27 cellular contexts compared by ENCODE assay signal in the genomic region with DNA sequence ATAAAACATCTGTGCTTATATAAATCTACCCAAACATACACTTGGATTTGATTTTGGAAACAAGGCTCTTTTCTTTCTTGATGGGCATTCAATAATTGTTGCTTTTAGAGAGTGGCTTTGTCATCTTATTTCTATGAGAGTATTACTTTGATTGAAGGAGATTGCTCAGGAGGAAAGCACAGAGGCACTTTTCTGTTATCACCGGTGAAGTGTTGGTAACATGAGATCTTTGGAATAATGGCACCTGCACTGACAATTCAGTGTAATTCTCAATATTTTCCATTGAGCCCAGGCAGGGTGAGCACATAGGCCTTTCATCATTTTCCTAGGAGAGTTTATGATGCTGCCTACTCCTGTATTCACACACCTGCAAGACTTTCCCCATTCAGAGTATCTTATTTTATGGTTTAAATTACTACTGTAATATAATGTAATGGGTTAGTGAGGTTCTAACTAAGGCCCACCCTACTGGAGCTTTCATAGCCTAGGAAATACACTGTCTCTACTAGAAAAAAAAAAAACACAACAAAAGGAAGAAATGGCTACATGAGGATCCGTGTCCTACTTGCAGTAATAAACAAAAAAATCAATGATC.
A peak's percentile ranks its signal among the peaks of the same experiment; 100 is the strongest.
DNase-seq lines count a peak whose midpoint lies in the region; FAIRE-seq and TF ChIP-seq lines count a peak whose summit lies in the region.
"Had no signal": no experiment of that assay in that cellular context is flagged by ENCODE, and none has a peak within 500 bp of the region (broad histone marks: within the 10 kb centered on the region; RNA-seq: fewer than 3 reads in every experiment).

No MANE protein-coding gene starts in this region.

- no TSS peak for BruUV-seq in OCI-LY7 (replicated peaks; lab: Mats Ljungman, UMichigan)

- H4K20me1 ChIP-seq in OCI-LY7 (ENCODE audit: insufficient read depth, low read length) = no peaks in the 10 kb centered on the region; the same call in 1 of the 2 replicates

- peaks cover 22% of the 10 kb centered on the region for H3K36me3 Mint-ChIP-seq in nephron progenitor cell (ENCODE audit: low read depth)

- peak overlapping the region; percentile 68 for H3K4me2 ChIP-seq in OCI-LY7 (ENCODE audit: low read length)
- H3K4me2 ChIP-seq: hepatocyte had no signal

- peak; percentile 30 for DNase-seq in DMS79 treated with DMSO at 0.1 percent for 48 hours (lab: John Stamatoyannopoulos, UW)
- no peak for DNase-seq in DMS79 (lab: John Stamatoyannopoulos, UW)
- peak; percentile 20 to 56 for DNase-seq in NCI-H1930 (lab: John Stamatoyannopoulos, UW)
- DNase-seq in OCI-LY7 (ENCODE audit: low spot score) = no peak
- no peak for DNase-seq in nephron progenitor cell
- DNase-seq in amniotic stem cell (lab: John Stamatoyannopoulos, UW) = no peak
- no peak for DNase-seq in GM10266 (ENCODE audit: extremely low spot score)
- DNase-seq in frontal cortex (ENCODE audit: low spot score in 2 of 2) = no peak
- DNase-seq: activated CD4-positive, alpha-beta memory T cell treated with anti-CD3 and anti-CD28 coated beads, Interleukin-2, amount 10 ng/mL, durations not matched to agents 7 days and 5 days; activated CD4-positive, alpha-beta T cell treated with anti-CD3 and anti-CD28 coated beads for 1 hour; activated CD8-positive, alpha-beta memory T cell treated with anti-CD3 and anti-CD28 coated beads, Interleukin-2, amount 50 U/mL, for 48 hours; CD4-positive, CD25-positive, alpha-beta regulatory T cell; central memory CD4-positive, alpha-beta T cell; esophagus squamous epithelium; immature natural killer cell; mesenchymal stem cell; NCI-H774; OCI-M1; stimulated activated naive CD8-positive, alpha-beta T cell treated with anti-CD3 and anti-CD28 coated beads, Interleukin-15, amount 100 ng/mL, for 72 hours had no signal

- no peaks in the 10 kb centered on the region; the same call in 1 of the 2 replicates for H3K36me3 ChIP-seq in OCI-LY7 (ENCODE audit: insufficient read depth, low read length)
- H3K36me3 ChIP-seq: esophagus squamous epithelium, gastroesophageal sphincter had no signal

- H3K4me1 ChIP-seq in OCI-LY7 (ENCODE audit: insufficient read depth, low read length, poor library complexity, severe bottlenecking) = peaks cover 43% of the 10 kb centered on the region

- no peaks in the 10 kb centered on the region for H3K9me3 ChIP-seq in OCI-LY7 (ENCODE audit: low read length)
- H3K9me3 ChIP-seq: esophagus squamous epithelium, gastroesophageal sphincter had no signal

- no peak overlapping the region for H3K4me3 Mint-ChIP-seq in nephron progenitor cell
- H3K4me3 Mint-ChIP-seq: activated CD4-positive, alpha-beta memory T cell treated with anti-CD3 and anti-CD28 coated beads, Interleukin-2, amount 10 ng/mL, durations not matched to agents 7 days and 5 days; activated naive CD8-positive, alpha-beta T cell; dendritic cell treated with granulocyte-macrophage colony-stimulating factor and Interleukin-4, amounts not matched to agents 40 ng/mL and 50 ng/mL, for 4 days; HFFc6; immature natural killer cell; stimulated activated naive CD8-positive, alpha-beta T cell treated with anti-CD3 and anti-CD28 coated beads, Interleukin-15, amount 100 ng/mL, for 72 hours had no signal

- H3K9me2 ChIP-seq in OCI-LY7 (ENCODE audit: insufficient read depth, low read length) = no peaks in the 10 kb centered on the region

- TF ChIP-seq CTCF in OCI-LY7 (conservative IDR thresholded peaks at IDR 0.05; ENCODE audit: low read length) = no peak
- no peak for TF ChIP-seq CTCF in nephron progenitor cell (IDR thresholded peaks at IDR 0.05)
- no peak for TF ChIP-seq CTCF in GM10266 (IDR thresholded peaks at IDR 0.05; ENCODE audit: control insufficient read depth, insufficient read depth, low read depth, missing control alignments)

- H3K27me3 Mint-ChIP-seq in nephron progenitor cell (ENCODE audit: low read depth, poor library complexity) = no peaks in the 10 kb centered on the region
- H3K27me3 Mint-ChIP-seq: activated CD4-positive, alpha-beta memory T cell treated with anti-CD3 and anti-CD28 coated beads, Interleukin-2, amount 10 ng/mL, durations not matched to agents 7 days and 5 days; activated naive CD8-positive, alpha-beta T cell; CD4-positive, CD25-positive, alpha-beta regulatory T cell; dendritic cell treated with granulocyte-macrophage colony-stimulating factor and Interleukin-4, amounts not matched to agents 40 ng/mL and 50 ng/mL, for 4 days; stimulated activated naive CD8-positive, alpha-beta T cell treated with anti-CD3 and anti-CD28 coated beads, Interleukin-15, amount 100 ng/mL, for 72 hours had no signal

- POLR2A ChIA-PET in OCI-LY7 (lab: Charles Lee) = interaction anchor here (0.6 to 2.3 kb wide), 4 partner anchors 9 to 245 kb away, joined by 3 to 11 read pairs (median 3); no protein-coding TSS in a partner anchor

- H3K9me3 Mint-ChIP-seq in nephron progenitor cell = peaks cover 23% of the 10 kb centered on the region
- H3K9me3 Mint-ChIP-seq: activated CD4-positive, alpha-beta memory T cell treated with anti-CD3 and anti-CD28 coated beads, Interleukin-2, amount 10 ng/mL, durations not matched to agents 7 days and 5 days; dendritic cell treated with granulocyte-macrophage colony-stimulating factor and Interleukin-4, amounts not matched to agents 40 ng/mL and 50 ng/mL, for 4 days; HFFc6; immature natural killer cell had no signal

- FAIRE-seq in frontal cortex (lab: Jason Lieb, UNC) = no peak
- FAIRE-seq: HepG2, TTC549 had no signal

- no peak overlapping the region for H2AFZ ChIP-seq in OCI-LY7 (ENCODE audit: low read length)
- H2AFZ ChIP-seq: hepatocyte had no signal

- CTCF ChIA-PET in OCI-LY7 (lab: Charles Lee; ENCODE audit: unreplicated experiment) = interaction anchor here (0.6 kb wide), 1 partner anchor 49 kb away, joined by 3 read pairs; no protein-coding TSS in a partner anchor

- H3K4me1 Mint-ChIP-seq in nephron progenitor cell = peaks cover 75% of the 10 kb centered on the region

- peak overlapping the region; percentile 70 for H3K27ac Mint-ChIP-seq in nephron progenitor cell
- H3K27ac Mint-ChIP-seq: activated CD4-positive, alpha-beta memory T cell treated with anti-CD3 and anti-CD28 coated beads, Interleukin-2, amount 10 ng/mL, durations not matched to agents 7 days and 5 days; activated naive CD8-positive, alpha-beta T cell; CD4-positive, CD25-positive, alpha-beta regulatory T cell; dendritic cell treated with granulocyte-macrophage colony-stimulating factor and Interleukin-4, amounts not matched to agents 40 ng/mL and 50 ng/mL, for 4 days; HFFc6; stimulated activated naive CD8-positive, alpha-beta T cell treated with anti-CD3 and anti-CD28 coated beads, Interleukin-15, amount 100 ng/mL, for 72 hours had no signal

- intact Hi-C loops in OCI-LY7 (cut with micrococcal nuclease; ENCODE audit: unreplicated experiment) = no loop called here

- no peak overlapping the region for H3K27ac ChIP-seq in OCI-LY7 (ENCODE audit: low read depth, low read length, poor library complexity, severe bottlenecking)
- H3K27ac ChIP-seq: 22Rv1, gastroesophageal sphincter, hepatocyte had no signal

- no peak overlapping the region for H3K4me3 ChIP-seq in OCI-LY7 (ENCODE audit: low read depth, low read length, poor library complexity, severe bottlenecking)
- H3K4me3 ChIP-seq: esophagus squamous epithelium, gastroesophageal sphincter, hepatocyte had no signal

- H3K79me2 ChIP-seq in OCI-LY7 (ENCODE audit: insufficient read depth, low read depth, low read length) = no peaks in the 10 kb centered on the region
- H3K79me2 ChIP-seq: hepatocyte had no signal

Comparison
In these comparisons a context has a peak if more than half of its experiments do, and no peak if none do; other contexts are left out.
1. DNase-seq: peak in DMS79 treated with DMSO at 0.1 percent for 48 hours (single experiment) and NCI-H1930 (2 of 2); none in DMS79 (single experiment), OCI-LY7 (single experiment), nephron progenitor cell (single experiment), amniotic stem cell (single experiment), GM10266 (single experiment) and frontal cortex (0 of 2).